In the genomic region with DNA sequence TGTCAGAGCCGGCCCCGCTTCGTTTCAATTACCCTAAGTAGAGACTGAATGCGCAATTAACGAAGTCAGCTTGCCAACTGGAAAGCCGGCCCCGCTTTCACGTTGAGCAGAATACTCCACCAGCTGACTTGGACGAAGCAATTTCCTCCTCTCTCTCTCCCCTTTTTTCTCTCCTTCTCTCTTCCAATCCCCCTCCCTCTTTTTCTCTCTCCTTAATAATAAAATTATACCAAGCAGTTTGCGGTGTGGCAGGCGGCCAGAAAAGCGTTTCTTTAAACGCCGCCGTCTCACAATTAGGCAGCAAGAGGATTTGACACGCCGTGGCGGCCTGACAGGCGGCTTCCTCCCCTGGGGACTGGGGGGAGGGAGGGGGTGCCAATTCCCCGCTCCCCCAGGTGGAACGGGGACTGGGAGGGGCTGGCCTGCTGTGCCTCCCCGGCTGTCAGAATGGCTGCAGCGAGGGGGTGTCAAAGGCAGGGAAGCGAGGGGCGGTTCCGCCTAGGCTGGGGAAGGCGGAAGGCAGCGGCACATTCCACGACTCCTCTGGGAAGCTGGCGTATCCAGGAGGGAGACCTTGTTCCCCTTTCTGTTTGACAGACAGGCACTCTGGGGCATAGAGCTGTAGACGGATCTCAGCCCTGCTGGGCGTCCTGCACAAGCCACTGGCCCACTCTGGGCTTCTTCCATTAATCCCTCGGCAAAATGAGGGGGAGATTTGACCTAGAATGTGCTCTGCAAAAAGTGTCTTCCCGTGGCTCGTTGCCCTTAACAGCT, we compare ENCODE assay signal across 9 cellular contexts. TPM values are rescaled to one million over a fixed set of nuclear protein-coding genes. Genes with fewer than 3 reads are reported as not detected.
DNase-seq lines count a peak whose midpoint lies in the region; ATAC-seq, FAIRE-seq and TF ChIP-seq lines count a peak whose summit lies in the region.
"Had no signal": no experiment of that assay in that cellular context is flagged by ENCODE, and none has a peak within 500 bp of the region (broad histone marks: within the 10 kb centered on the region; RNA-seq: fewer than 3 reads in every experiment).

No MANE protein-coding gene starts in this region.

- DNase-seq in AG09319 (ENCODE audit: extremely low read depth, low read depth), result peak; percentile 5
- peak; percentile 95 for DNase-seq in NCI-H82 (lab: John Stamatoyannopoulos, UW)
- DNase-seq in bronchial epithelial cell (ENCODE audit: low read depth), result no peak
- DNase-seq in kidney tubule cell (ENCODE audit: low spot score), result peak; percentile 50
- DNase-seq in stimulated activated CD4-positive, alpha-beta T cell treated with anti-CD3 and anti-CD28 coated beads, Interleukin-4, amount 100 ng/mL, for 1 hour, result peak; percentile 20
- DNase-seq in HK-2 (ENCODE audit: unreplicated experiment), result no peak

- peaks cover 1% of the 10 kb centered on the region for H3K36me3 ChIP-seq in bronchial epithelial cell (ENCODE audit: control insufficient read depth, insufficient read depth, low read length)

- H3K27me3 ChIP-seq in bronchial epithelial cell (ENCODE audit: control insufficient read depth, insufficient read depth, low read length), result no peaks in the 10 kb centered on the region
- H3K27me3 ChIP-seq: foreskin keratinocyte had no signal

- no peak for FAIRE-seq in bronchial epithelial cell (lab: Jason Lieb, UNC)

- peak overlapping the region; percentile 27 for H3K4me3 ChIP-seq in bronchial epithelial cell (ENCODE audit: low read depth, low read length)

- TF ChIP-seq CTCF in AG09319 (IDR thresholded peaks at IDR 0.05; ENCODE audit: low read depth, low read length), result no peak
- TF ChIP-seq CTCF in bronchial epithelial cell (IDR thresholded peaks at IDR 0.05; ENCODE audit: insufficient read depth, low read length, severe bottlenecking), result no peak

- peak; percentile 2 for ATAC-seq in GM21723 (IDR thresholded peaks at IDR 0.05; ENCODE audit: unreplicated experiment)
- ATAC-seq in GM18858 (IDR thresholded peaks at IDR 0.05; ENCODE audit: unreplicated experiment), result no peak

RNA-seq across cellular contexts. Expression of gene SREBF1, which starts 52.8 kb away (rescaled TPM):
- total RNA-seq in bronchial epithelial cell, result 51.6 and 65.5 TPM in 2 replicates

Comparison
In these comparisons a context has a peak if more than half of its experiments do, and no peak if none do; other contexts are left out.
1. DNase-seq: peak in AG09319 (single experiment), NCI-H82 (single experiment), kidney tubule cell (single experiment) and stimulated activated CD4-positive, alpha-beta T cell treated with anti-CD3 and anti-CD28 coated beads, Interleukin-4, amount 100 ng/mL, for 1 hour (single experiment); none in bronchial epithelial cell (single experiment) and HK-2 (single experiment).